In genomic region chr10:116207180-116207579, GRCh38 we compare ENCODE assay signal across 19 cellular contexts.
DNase-seq lines count a peak whose midpoint lies in the region; ATAC-seq, FAIRE-seq and TF ChIP-seq lines count a peak whose summit lies in the region.
"Had no signal": no experiment of that assay in that cellular context is flagged by ENCODE, and none has a peak within 500 bp of the region (broad histone marks: within the 10 kb centered on the region; RNA-seq: fewer than 3 reads in every experiment).

No MANE protein-coding gene starts in this region.

- no peak for TF ChIP-seq POLR2A in right lobe of liver (IDR thresholded peaks at IDR 0.05)

- H3K4me1 ChIP-seq in BLaER1 (peaks cover 87% of the 10 kb centered on the region), right lobe of liver (peaks cover 0 to 50% (median 21%) of the 10 kb centered on the region in 4 donors)
- H3K4me1 ChIP-seq: Caco-2 had no signal

- H3K9me3 ChIP-seq in BLaER1 = no peaks in the 10 kb centered on the region
- H3K9me3 ChIP-seq in right lobe of liver = no peaks in the 10 kb centered on the region
- H3K9me3 ChIP-seq: Caco-2 had no signal

- H4K20me1 ChIP-seq in BLaER1 = no peaks in the 10 kb centered on the region

- no peak overlapping the region for H3K4me3 ChIP-seq in BLaER1
- no peak overlapping the region for H3K4me3 ChIP-seq in right lobe of liver
- H3K4me3 ChIP-seq: GM12878 had no signal

- H3K9ac ChIP-seq in BLaER1 = no peak overlapping the region

- H3K36me3 ChIP-seq in BLaER1 = no peaks in the 10 kb centered on the region
- no peaks in the 10 kb centered on the region for H3K36me3 ChIP-seq in right lobe of liver

- peak overlapping the region; percentile 79 for H3K4me2 ChIP-seq in BLaER1

- 41% methylated on average over 3 of the region's 3 CpGs for WGBS in right lobe of liver (ENCODE audit: insufficient coverage, low coverage, low lambda C conversion rate, missing lambda C conversion rate)

- intact Hi-C loops in right lobe of liver (cut with DNase I) = no loop called here

- peak overlapping the region; percentile 87 for H3K27ac ChIP-seq in BLaER1
- H3K27ac ChIP-seq in right lobe of liver = peak overlapping the region; percentile 38 to 75 (median 66)
- H3K27ac ChIP-seq: C4-2B had no signal

- peak; percentile 21 for DNase-seq in RCC 7860 (ENCODE audit: low spot score)
- DNase-seq in kidney tubule cell (ENCODE audit: low spot score) = peak; percentile 65
- peak; percentile 56 to 88 (median 78) for DNase-seq in right lobe of liver
- DNase-seq in anterior cingulate cortex (lab: John Stamatoyannopoulos, UW) = no peak
- DNase-seq in activated CD8-positive, alpha-beta memory T cell treated with anti-CD3 and anti-CD28 coated beads, Interleukin-2, amount 50 U/mL, for 4 hours = no peak
- no peak for DNase-seq in D341Med (ENCODE audit: low spot score)
- DNase-seq: 8988T; Caco-2; CD4-positive, alpha-beta T cell; DMS153; DMS79 treated with DMSO at 0.1 percent for 48 hours; EL; H9 had no signal

- ATAC-seq in right lobe of liver (peak; percentile 86 to 96 (median 90)), HG02588 (IDR thresholded peaks at IDR 0.05; ENCODE audit: unreplicated experiment) (no peak)
- ATAC-seq: GM12878 had no signal

- FAIRE-seq in RCC 7860 (lab: Jason Lieb, UNC) = peak; percentile 57
- FAIRE-seq: GM12878, GM19239, H1 had no signal

- H3K27me3 ChIP-seq in BLaER1 (no peaks in the 10 kb centered on the region), right lobe of liver (no peaks in the 10 kb centered on the region)

- no peak for TF ChIP-seq CTCF in right lobe of liver (IDR thresholded peaks at IDR 0.05)

Comparison
In these comparisons a context has a peak if more than half of its experiments do, and no peak if none do; other contexts are left out.
1. DNase-seq: peak in RCC 7860 (single experiment), kidney tubule cell (single experiment) and right lobe of liver (3 of 3); none in anterior cingulate cortex (0 of 58), activated CD8-positive, alpha-beta memory T cell treated with anti-CD3 and anti-CD28 coated beads, Interleukin-2, amount 50 U/mL, for 4 hours (single experiment) and D341Med (single experiment).